Comparison of ENCODE assay signal across 1 cellular context in the genomic region with DNA sequence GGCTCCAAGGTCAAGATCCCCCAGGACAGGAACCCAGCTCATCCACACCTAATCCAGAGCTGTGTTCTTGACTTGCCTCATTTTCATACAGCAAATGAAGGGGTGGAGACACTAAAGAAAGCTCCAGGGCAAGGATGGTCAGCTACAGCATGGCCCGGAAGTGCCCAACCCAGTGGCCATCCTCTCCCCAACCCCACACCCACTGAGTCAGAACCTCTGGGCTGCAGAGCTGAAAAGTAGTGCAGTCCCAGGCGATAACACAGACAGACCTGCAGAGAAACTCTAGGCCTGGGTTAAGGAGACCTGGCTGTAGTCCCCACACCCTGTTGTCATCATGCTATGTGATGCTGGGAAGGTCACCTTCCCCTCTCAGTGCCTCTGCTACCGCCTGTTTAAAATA.
TF ChIP-seq lines count a peak whose summit lies in the region.

No MANE protein-coding gene starts in this region.

TF ChIP-seq in HepG2, 621 proteins besides CTCF, POLR2A, EP300 and RAD21 (continued from another document):
- TF ChIP-seq AFF4 (CRISPR knock-in tag; IDR thresholded peaks at IDR 0.05) (no peak), NCOR1 (IDR thresholded peaks at IDR 0.05; ENCODE audit: borderline replicate concordance, low read length) (no peak)
